ENCODE assay signal across 2 cellular contexts in the genomic region with DNA sequence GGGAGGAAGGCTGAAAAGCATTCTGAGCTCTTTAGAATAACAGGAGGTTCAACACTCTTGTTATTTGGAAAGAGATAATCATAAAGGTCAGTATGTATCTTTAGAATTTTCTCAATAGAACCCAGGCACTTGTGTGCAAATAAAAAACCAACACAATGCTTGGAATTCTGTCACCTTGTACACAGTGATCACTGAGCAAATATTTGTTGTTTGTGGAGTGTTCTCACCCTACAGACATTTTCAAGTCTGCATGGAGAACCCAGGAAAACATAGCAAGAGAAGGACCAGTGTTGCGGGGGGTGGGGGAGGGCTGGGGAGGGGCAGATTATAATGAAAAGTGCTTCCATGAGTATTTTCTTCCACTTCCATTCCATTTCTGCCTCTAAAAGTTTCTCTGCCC.
TF ChIP-seq lines count a peak whose summit lies in the region.

No MANE protein-coding gene starts in this region.

TF ChIP-seq in A549, 52 proteins besides CTCF, POLR2A, EP300 and RAD21 (continued from another document):
- TF ChIP-seq SMC3 (IDR thresholded peaks at IDR 0.05) (no peak), ZSCAN20 (CRISPR knock-in tag; IDR thresholded peaks at IDR 0.05) (no peak)

TF ChIP-seq in HepG2, 621 proteins besides CTCF, POLR2A, EP300 and RAD21 (continued from another document):
- TF ChIP-seq, protein P1, sequence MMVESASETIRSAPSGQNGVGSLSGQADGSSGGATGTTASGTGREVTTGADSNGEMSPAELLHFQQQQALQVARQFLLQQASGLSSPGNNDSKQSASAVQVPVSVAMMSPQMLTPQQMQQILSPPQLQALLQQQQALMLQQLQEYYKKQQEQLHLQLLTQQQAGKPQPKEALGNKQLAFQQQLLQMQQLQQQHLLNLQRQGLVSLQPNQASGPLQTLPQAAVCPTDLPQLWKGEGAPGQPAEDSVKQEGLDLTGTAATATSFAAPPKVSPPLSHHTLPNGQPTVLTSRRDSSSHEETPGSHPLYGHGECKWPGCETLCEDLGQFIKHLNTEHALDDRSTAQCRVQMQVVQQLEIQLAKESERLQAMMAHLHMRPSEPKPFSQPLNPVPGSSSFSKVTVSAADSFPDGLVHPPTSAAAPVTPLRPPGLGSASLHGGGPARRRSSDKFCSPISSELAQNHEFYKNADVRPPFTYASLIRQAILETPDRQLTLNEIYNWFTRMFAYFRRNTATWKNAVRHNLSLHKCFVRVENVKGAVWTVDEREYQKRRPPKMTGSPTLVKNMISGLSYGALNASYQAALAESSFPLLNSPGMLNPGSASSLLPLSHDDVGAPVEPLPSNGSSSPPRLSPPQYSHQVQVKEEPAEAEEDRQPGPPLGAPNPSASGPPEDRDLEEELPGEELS (CRISPR knock-in tag; IDR thresholded peaks at IDR 0.05), result 0 out of 2 replicates have a peak, but pooled peaks have one; percentile 14
- TF ChIP-seq ZNF674 (CRISPR knock-in tag; IDR thresholded peaks at IDR 0.05; ENCODE audit: low read depth), result no peak
- TF ChIP-seq FOXP1 (IDR thresholded peaks at IDR 0.05), result no peak
- TF ChIP-seq FOXP1 (CRISPR knock-in tag; IDR thresholded peaks at IDR 0.05), result peak; percentile 46; the same call in 1 of the 2 replicates
- TF ChIP-seq HHEX (CRISPR knock-in tag; IDR thresholded peaks at IDR 0.05), result peak; percentile 57
- TF ChIP-seq SOX5 (CRISPR knock-in tag; IDR thresholded peaks at IDR 0.05; ENCODE audit: borderline replicate concordance), result peak; percentile 20; the same call in 1 of the 2 replicates
- TF ChIP-seq, protein P2, sequence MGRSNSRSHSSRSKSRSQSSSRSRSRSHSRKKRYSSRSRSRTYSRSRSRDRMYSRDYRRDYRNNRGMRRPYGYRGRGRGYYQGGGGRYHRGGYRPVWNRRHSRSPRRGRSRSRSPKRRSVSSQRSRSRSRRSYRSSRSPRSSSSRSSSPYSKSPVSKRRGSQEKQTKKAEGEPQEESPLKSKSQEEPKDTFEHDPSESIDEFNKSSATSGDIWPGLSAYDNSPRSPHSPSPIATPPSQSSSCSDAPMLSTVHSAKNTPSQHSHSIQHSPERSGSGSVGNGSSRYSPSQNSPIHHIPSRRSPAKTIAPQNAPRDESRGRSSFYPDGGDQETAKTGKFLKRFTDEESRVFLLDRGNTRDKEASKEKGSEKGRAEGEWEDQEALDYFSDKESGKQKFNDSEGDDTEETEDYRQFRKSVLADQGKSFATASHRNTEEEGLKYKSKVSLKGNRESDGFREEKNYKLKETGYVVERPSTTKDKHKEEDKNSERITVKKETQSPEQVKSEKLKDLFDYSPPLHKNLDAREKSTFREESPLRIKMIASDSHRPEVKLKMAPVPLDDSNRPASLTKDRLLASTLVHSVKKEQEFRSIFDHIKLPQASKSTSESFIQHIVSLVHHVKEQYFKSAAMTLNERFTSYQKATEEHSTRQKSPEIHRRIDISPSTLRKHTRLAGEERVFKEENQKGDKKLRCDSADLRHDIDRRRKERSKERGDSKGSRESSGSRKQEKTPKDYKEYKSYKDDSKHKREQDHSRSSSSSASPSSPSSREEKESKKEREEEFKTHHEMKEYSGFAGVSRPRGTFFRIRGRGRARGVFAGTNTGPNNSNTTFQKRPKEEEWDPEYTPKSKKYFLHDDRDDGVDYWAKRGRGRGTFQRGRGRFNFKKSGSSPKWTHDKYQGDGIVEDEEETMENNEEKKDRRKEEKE (IDR thresholded peaks at IDR 0.05), result no peak
- TF ChIP-seq FOXA3 (CRISPR knock-in tag; IDR thresholded peaks at IDR 0.05), result 0 out of 2 replicates have a peak, but pooled peaks have one; percentile 24
